In the genomic region with DNA sequence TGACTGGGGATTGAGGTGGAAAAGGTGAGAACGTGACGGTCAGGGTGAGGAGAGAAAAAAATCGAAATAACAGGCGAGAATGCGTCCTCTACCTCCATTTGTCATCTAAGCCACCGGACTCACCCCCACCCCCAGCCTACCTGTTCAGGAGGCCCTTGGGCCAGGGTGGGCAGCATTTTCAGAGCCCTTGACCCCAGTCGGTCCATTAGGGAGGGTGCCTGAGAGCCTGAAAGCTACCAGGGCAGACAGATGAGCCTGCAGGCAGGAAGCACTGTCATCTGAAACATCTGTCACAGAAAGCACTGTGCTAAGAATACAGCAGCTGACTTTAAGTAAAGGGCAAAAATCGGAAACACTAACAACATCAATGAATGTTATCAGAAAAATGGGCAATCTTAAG, we compare ENCODE assay signal across 25 cellular contexts.
"Had no signal": no experiment of that assay in that cellular context is flagged by ENCODE, and none has a peak within 500 bp of the region (broad histone marks: within the 10 kb centered on the region; RNA-seq: fewer than 3 reads in every experiment).

No MANE protein-coding gene starts in this region.

- H3K27ac Mint-ChIP-seq: activated CD8-positive, alpha-beta T cell treated with anti-CD3 and anti-CD28 coated beads for 36 hours; activated naive CD4-positive, alpha-beta T cell treated with anti-CD3 and anti-CD28 coated beads for 36 hours; activated naive CD8-positive, alpha-beta T cell; T-cell had no signal

- H3K36me3 ChIP-seq: brain microvascular endothelial cell, cardiac muscle cell had no signal

- H3K4me1 ChIP-seq: SJCRH30 had no signal

- H3K4me1 Mint-ChIP-seq: T-cell had no signal

- H3K27me3 ChIP-seq: brain microvascular endothelial cell, cardiac muscle cell, SJCRH30 had no signal

- ATAC-seq: activated CD4-positive, CD25-positive, alpha-beta regulatory T cell treated with anti-CD3 and anti-CD28 coated beads, Interleukin-2, amount 50 U/mL, for 24 hours; activated CD8-positive, alpha-beta T cell treated with anti-CD3 and anti-CD28 coated beads for 36 hours; Right ventricle myocardium inferior; T-cell had no signal

- DNase-seq: activated CD4-positive, alpha-beta T cell treated with anti-CD3 and anti-CD28 coated beads for 4 hours; activated CD8-positive, alpha-beta memory T cell treated with anti-CD3 and anti-CD28 coated beads, Interleukin-2, amount 50 U/mL, for 48 hours; activated CD8-positive, alpha-beta T cell treated with anti-CD3 and anti-CD28 coated beads for 36 hours; activated gamma-delta T cell; activated naive CD4-positive, alpha-beta T cell treated with anti-CD3 and anti-CD28 coated beads for 36 hours; activated T-cell treated with anti-CD3 and anti-CD28 coated beads, Interleukin-2, amount 50 U/mL, for 1 hour; amygdala; brain microvascular endothelial cell; NCI-H1092; NCI-H1417 treated with DMSO at 0.1 percent for 48 hours; NCI-H187 treated with DMSO at 0.1 percent for 48 hours; NCI-H2081 treated with DMSO at 0.1 percent for 48 hours; NCI-H2171; NCI-H2227 treated with DMSO at 0.1 percent for 48 hours; NCI-H446 treated with DMSO at 0.1 percent for 48 hours; NCI-H524 treated with DMSO at 0.1 percent for 48 hours; NCI-H82; RPMI8226; SJCRH30; T-cell had no signal

- H3K9ac ChIP-seq: KMS-11 had no signal

- H3K27ac ChIP-seq: brain microvascular endothelial cell, cardiac muscle cell, KMS-11, SJCRH30 had no signal

- H3K4me3 ChIP-seq: cardiac muscle cell, SJCRH30 had no signal

- H3K4me2 ChIP-seq: KMS-11 had no signal

- H3K27me3 Mint-ChIP-seq: activated CD8-positive, alpha-beta T cell treated with anti-CD3 and anti-CD28 coated beads for 36 hours; activated naive CD8-positive, alpha-beta T cell; T-cell had no signal

- H3K4me3 Mint-ChIP-seq: activated CD8-positive, alpha-beta T cell treated with anti-CD3 and anti-CD28 coated beads for 36 hours; activated naive CD4-positive, alpha-beta T cell treated with anti-CD3 and anti-CD28 coated beads for 36 hours; activated naive CD8-positive, alpha-beta T cell; T-cell had no signal
